In the genomic region with DNA sequence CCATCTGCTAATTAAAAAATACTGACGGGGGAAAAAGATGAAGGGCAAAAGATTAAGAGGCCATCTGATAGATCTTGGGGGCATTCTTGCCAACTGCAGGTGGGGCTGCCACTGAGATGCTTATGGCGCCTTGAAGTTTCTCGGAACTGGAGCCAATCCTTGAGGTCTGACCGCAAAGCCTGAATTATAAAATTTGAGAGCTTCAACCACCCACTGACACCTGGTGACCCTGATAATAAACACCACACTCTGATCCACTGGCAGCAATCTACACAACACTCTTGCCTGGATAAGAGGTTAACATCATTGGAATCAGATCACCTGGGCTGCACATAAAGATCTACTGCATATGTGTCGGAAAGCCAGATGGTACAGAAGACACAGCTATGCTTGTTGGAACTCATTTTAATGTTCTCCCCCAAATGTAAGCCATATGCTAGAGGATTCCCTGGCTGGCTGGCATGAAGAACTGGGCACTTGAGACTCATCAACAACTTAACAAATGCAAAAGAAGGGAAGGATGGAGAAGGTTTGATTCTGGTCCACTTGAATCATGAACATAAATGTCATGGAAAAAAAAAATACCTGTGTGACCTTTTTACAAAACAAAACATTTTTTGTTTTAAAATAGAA, we compare ENCODE assay signal across 16 cellular contexts.
"Had no signal": no experiment of that assay in that cellular context is flagged by ENCODE, and none has a peak within 500 bp of the region (broad histone marks: within the 10 kb centered on the region; RNA-seq: fewer than 3 reads in every experiment).

No MANE protein-coding gene starts in this region.

- H3K4me1 ChIP-seq: left lung, prostate gland, suprapubic skin had no signal

- H3K27ac ChIP-seq: brain microvascular endothelial cell, left lung, prostate gland, suprapubic skin had no signal

- ATAC-seq: left lung; right cardiac atrium; stimulated activated naive CD8-positive, alpha-beta T cell treated with anti-CD3 and anti-CD28 coated beads, Interleukin-15, Interleukin-2, amounts not matched to agents 100 U/mL and 50 U/mL, for 24 hours; WTC11 had no signal

- H3K9me3 ChIP-seq: left lung, prostate gland, suprapubic skin had no signal

- H3K36me3 ChIP-seq: brain microvascular endothelial cell, left lung, prostate gland, suprapubic skin had no signal

- DNase-seq: activated CD4-positive, alpha-beta T cell treated with anti-CD3 and anti-CD28 coated beads for 48 hours; activated naive CD4-positive, alpha-beta T cell; activated naive CD8-positive, alpha-beta T cell treated with anti-CD3 and anti-CD28 coated beads, Interleukin-2, amount 10 ng/mL, durations not matched to agents 7 days and 5 days; brain microvascular endothelial cell; effector CD8-positive, alpha-beta T cell; foreskin fibroblast; kidney; left lung; mesendoderm; right cardiac atrium; small intestine; stimulated activated CD4-positive, alpha-beta T cell treated with anti-CD3 and anti-CD28 coated beads, Interleukin-4, amount 100 ng/mL, for 24 hours; stimulated activated naive CD8-positive, alpha-beta T cell treated with anti-CD3 and anti-CD28 coated beads, Interleukin-15, Interleukin-2, amounts not matched to agents 100 U/mL and 50 U/mL, for 24 hours had no signal

- H3K27me3 ChIP-seq: brain microvascular endothelial cell, left lung, suprapubic skin had no signal

- H3K4me3 ChIP-seq: left lung, prostate gland, suprapubic skin had no signal
